In genomic region chr7:56825756-56826540, GRCh38 we compare ENCODE assay signal across 5 cellular contexts.
DNase-seq lines count a peak whose midpoint lies in the region; ATAC-seq and TF ChIP-seq lines count a peak whose summit lies in the region.
"Not testable (repeated sequence)": the region's sequence is repeated elsewhere in the genome, so short reads cannot be mapped to it uniquely, and the experiment has no call there.

No MANE protein-coding gene starts in this region.

- not testable (repeated sequence) for H3K27ac ChIP-seq in 22Rv1; DND-41 (ENCODE audit: low read length); OCI-LY1 (ENCODE audit: low read depth, low read length, poor library complexity, severe bottlenecking); WERI-Rb-1

- not testable (repeated sequence) for ATAC-seq in DND-41 (ENCODE audit: insufficient read depth, low read depth)

- H4K20me1 ChIP-seq in DND-41 (ENCODE audit: insufficient read depth, low read length); OCI-LY1 (ENCODE audit: insufficient read depth, low read length): not testable (repeated sequence)

- H3K4me1 ChIP-seq in DND-41 (ENCODE audit: insufficient read depth, low read length); OCI-LY1 (ENCODE audit: insufficient read depth, low read length, severe bottlenecking): not testable (repeated sequence)

- not testable (repeated sequence) for H3K27ac Mint-ChIP-seq in chondrocyte (ENCODE audit: unreplicated experiment)

- H3K36me3 ChIP-seq in DND-41 (ENCODE audit: insufficient read depth, low read length); OCI-LY1 (ENCODE audit: insufficient read depth, low read length); WERI-Rb-1: not testable (repeated sequence)

- not testable (repeated sequence) for H3K79me2 ChIP-seq in DND-41 (ENCODE audit: insufficient read depth, low read length); OCI-LY1 (ENCODE audit: insufficient read depth, low read length)

- not testable (repeated sequence) for H3K4me3 Mint-ChIP-seq in chondrocyte (ENCODE audit: unreplicated experiment)

- not testable (repeated sequence) for H3K27me3 ChIP-seq in DND-41 (ENCODE audit: insufficient read depth, low read length, poor library complexity); OCI-LY1 (ENCODE audit: insufficient read depth, low read length); WERI-Rb-1 (ENCODE audit: insufficient read depth, low read depth, severe bottlenecking)

- peaks cover 12% of the 10 kb centered on the region for H3K9me3 Mint-ChIP-seq in chondrocyte (ENCODE audit: low read depth)

- H3K27me3 Mint-ChIP-seq in chondrocyte (ENCODE audit: low read depth) = not testable (repeated sequence)

- H2AFZ ChIP-seq in DND-41 (ENCODE audit: low read depth, low read length); OCI-LY1 (ENCODE audit: low read length): not testable (repeated sequence)

- TF ChIP-seq CTCF in 22Rv1 (IDR thresholded peaks at IDR 0.05) = peak; percentile 53
- TF ChIP-seq CTCF in DND-41 (IDR thresholded peaks at IDR 0.05; ENCODE audit: borderline replicate concordance, extremely low read depth, low read length, poor library complexity, severe bottlenecking) = peak; percentile 21
- TF ChIP-seq CTCF in OCI-LY1 (IDR thresholded peaks at IDR 0.05; ENCODE audit: low read length) = peak; percentile 13; the same call in 1 of the 2 replicates
- peak; percentile 24; the same call in 1 of the 2 replicates for TF ChIP-seq CTCF in WERI-Rb-1 (IDR thresholded peaks at IDR 0.05; ENCODE audit: low read depth, low read length)
- TF ChIP-seq CTCF in chondrocyte (IDR thresholded peaks at IDR 0.05) = not testable (repeated sequence)

- H3K9ac ChIP-seq in DND-41 (ENCODE audit: low read depth, low read length); OCI-LY1 (ENCODE audit: low read length): not testable (repeated sequence)

- H3K4me2 ChIP-seq in DND-41 (ENCODE audit: insufficient read depth, low read length); OCI-LY1 (ENCODE audit: low read length): not testable (repeated sequence)

- not testable (repeated sequence) for H3K4me3 ChIP-seq in DND-41 (ENCODE audit: low read depth in 1 of 2, low read length in 2 of 2); OCI-LY1 (ENCODE audit: low read depth, low read length, poor library complexity, severe bottlenecking); WERI-Rb-1 (ENCODE audit: low read depth, low read length)

- not testable (repeated sequence) for H3K4me1 Mint-ChIP-seq in chondrocyte (ENCODE audit: low read depth)

- H3F3A ChIP-seq in OCI-LY1 (ENCODE audit: insufficient read depth, low read length) = not testable (repeated sequence)

- not testable (repeated sequence) for H3K9me2 ChIP-seq in OCI-LY1 (ENCODE audit: low read depth, low read length)

- not testable (repeated sequence) for DNase-seq in DND-41, WERI-Rb-1
- peak; percentile 98 for DNase-seq in chondrocyte (ENCODE audit: low spot score)

- H3K9me3 ChIP-seq in DND-41 (ENCODE audit: insufficient read depth, low read length, severe bottlenecking); OCI-LY1 (ENCODE audit: low read length); WERI-Rb-1 (ENCODE audit: severe bottlenecking): not testable (repeated sequence)

- H3K36me3 Mint-ChIP-seq in chondrocyte (ENCODE audit: low read depth) = not testable (repeated sequence)
